In genomic region chr3:179240299-179240698, GRCh38 we compare ENCODE assay signal across 9 cellular contexts. TPM values are rescaled to one million over a fixed set of nuclear protein-coding genes. Genes with fewer than 3 reads are reported as not detected.
DNase-seq lines count a peak whose midpoint lies in the region; ATAC-seq, FAIRE-seq and TF ChIP-seq lines count a peak whose summit lies in the region.
"Not testable (repeated sequence)": the region's sequence is repeated elsewhere in the genome, so short reads cannot be mapped to it uniquely, and the experiment has no call there.
"Had no signal": no experiment of that assay in that cellular context is flagged by ENCODE, and none has a peak within 500 bp of the region (broad histone marks: within the 10 kb centered on the region; RNA-seq: fewer than 3 reads in every experiment).

No MANE protein-coding gene starts in this region.

- not testable (repeated sequence) for H3F3A ChIP-seq in GM23338 (replicated peaks; ENCODE audit: low read depth)

- ATAC-seq in GM18858 (IDR thresholded peaks at IDR 0.05; ENCODE audit: unreplicated experiment) (peak; percentile 36), GM21515 (IDR thresholded peaks at IDR 0.05; ENCODE audit: unreplicated experiment) (peak; percentile 43), HG02981 (IDR thresholded peaks at IDR 0.05; ENCODE audit: unreplicated experiment) (peak; percentile 35)
- not testable (repeated sequence) for ATAC-seq in GM23338

- H3K9me2 ChIP-seq in GM23338 (ENCODE audit: insufficient read depth): not testable (repeated sequence)

- TF ChIP-seq CTCF in GM23338 (conservative IDR thresholded peaks at IDR 0.05; ENCODE audit: low read depth in 2 of 2); KMS-11 (conservative IDR thresholded peaks at IDR 0.05; ENCODE audit: low read depth, low read length): not testable (repeated sequence)

- 0 out of 2 replicates have a peak overlapping the region, but pooled peaks have one; percentile 36 for H3K27ac ChIP-seq in GM23338 (ENCODE audit: low read depth)
- H3K27ac ChIP-seq in KMS-11: not testable (repeated sequence)

- not testable (repeated sequence) for H4K20me1 ChIP-seq in GM23338 (replicated peaks; ENCODE audit: insufficient read depth); KMS-11 (ENCODE audit: insufficient read depth)

- H3K36me3 Mint-ChIP-seq in GM23338 (ENCODE audit: low read depth): not testable (repeated sequence)

- FAIRE-seq in A204.1 (lab: Jason Lieb, UNC) (peak; percentile 83), GM19239 (lab: Jason Lieb, UNC) (peak; percentile 92), TTC549 (lab: Jason Lieb, UNC) (peak; percentile 52)

- not testable (repeated sequence) for H3K4me3 Mint-ChIP-seq in GM23338

- not testable (repeated sequence) for H3K27ac Mint-ChIP-seq in GM23338

- H2AFZ ChIP-seq in GM23338; KMS-11 (ENCODE audit: low read depth): not testable (repeated sequence)

- H3K9ac ChIP-seq in KMS-11: not testable (repeated sequence)

- H3K9me3 Mint-ChIP-seq in GM23338: not testable (repeated sequence)

- not testable (repeated sequence) for H3K4me3 ChIP-seq in GM23338; KMS-11 (IDR thresholded peaks at IDR 0.05; ENCODE audit: insufficient read depth, low read depth, low read length)

- H3K4me1 Mint-ChIP-seq in GM23338: not testable (repeated sequence)

- not testable (repeated sequence) for H3K27me3 Mint-ChIP-seq in GM23338 (ENCODE audit: insufficient read depth, low read depth, poor library complexity)

- not testable (repeated sequence) for H3K36me3 ChIP-seq in GM23338 (ENCODE audit: insufficient read depth); KMS-11 (ENCODE audit: insufficient read depth)

- DNase-seq in GM19239 (ENCODE audit: insufficient read length, low spot score); GM23338 (ENCODE audit: low spot score): not testable (repeated sequence)

- H3K79me2 ChIP-seq in GM23338 (replicated peaks; ENCODE audit: insufficient read depth); KMS-11 (ENCODE audit: insufficient read depth, low read depth): not testable (repeated sequence)

- not testable (repeated sequence) for H3K27me3 ChIP-seq in GM23338 (ENCODE audit: insufficient read depth); KMS-11 (ENCODE audit: insufficient read depth, low read depth)

- H3K4me2 ChIP-seq in GM23338 (peak overlapping the region; percentile 61), KMS-11 (0 out of 2 replicates have a peak overlapping the region, but pooled peaks have one; percentile 5)

- H3K4me1 ChIP-seq in GM23338 (ENCODE audit: insufficient read depth) (peaks cover 17% of the 10 kb centered on the region), KMS-11 (ENCODE audit: low read depth, poor library complexity, severe bottlenecking) (peaks cover 20% of the 10 kb centered on the region)

RNA-seq across cellular contexts. Expression of gene KCNMB3, which starts 10.6 kb away (rescaled TPM):
- total RNA-seq in GM23338 (2014; rRNA removed; shearing (Covaris generic)): 0.58 and 1.3 TPM in 2 replicates
- polyA plus RNA-seq in GM23338 (2016; fragmentation: Nextera tagmentation; extraction: Ambion mirVana): 3.3 and 3.8 TPM in 2 replicates
- polyA plus RNA-seq: CD8-positive, alpha-beta memory T cell had no signal
